ENCODE assay signal across 18 cellular contexts in the genomic region with DNA sequence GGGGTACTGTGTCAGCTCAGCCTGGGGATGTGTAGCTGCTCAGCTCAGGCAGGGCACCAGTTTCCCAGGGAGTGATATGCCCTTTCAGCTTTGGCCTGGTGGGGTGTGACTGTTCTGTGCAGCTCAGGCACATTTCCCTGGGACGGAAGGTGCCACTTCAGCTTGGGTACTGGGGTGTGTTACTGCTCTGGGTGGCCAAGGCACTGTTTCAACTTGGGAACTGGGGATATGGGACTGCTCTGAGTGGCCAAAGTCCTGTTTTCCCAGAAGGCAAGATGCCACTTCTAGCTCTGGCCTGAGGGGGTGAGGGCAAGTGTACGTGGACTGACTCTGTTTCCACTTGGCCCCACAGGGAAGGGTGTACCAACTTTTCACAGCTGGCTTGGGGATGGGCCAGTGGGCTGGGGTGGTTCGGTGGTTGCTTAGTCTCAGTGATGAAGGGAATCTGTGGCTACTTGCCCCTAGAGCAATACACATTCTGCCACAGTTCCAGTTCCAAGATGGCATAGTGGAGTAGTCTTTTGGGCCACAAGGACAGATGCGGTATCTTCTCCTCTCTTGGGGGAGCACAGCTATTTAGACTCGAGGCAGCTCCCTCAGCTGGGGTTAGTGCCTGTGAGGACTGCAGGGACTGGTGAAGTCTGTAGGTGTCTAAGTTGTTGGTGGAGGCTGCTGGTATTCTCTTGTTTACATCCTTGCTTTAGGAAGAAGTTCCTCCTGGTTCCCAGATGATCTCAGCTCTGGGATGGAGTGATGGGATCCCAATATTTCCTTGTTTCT. TPM values are rescaled to one million over a fixed set of nuclear protein-coding genes. Genes with fewer than 3 reads are reported as not detected.
A peak's percentile ranks its signal among the peaks of the same experiment; 100 is the strongest.
DNase-seq lines count a peak whose midpoint lies in the region; ATAC-seq, FAIRE-seq and TF ChIP-seq lines count a peak whose summit lies in the region.
"Had no signal": no experiment of that assay in that cellular context is flagged by ENCODE, and none has a peak within 500 bp of the region (broad histone marks: within the 10 kb centered on the region; RNA-seq: fewer than 3 reads in every experiment).

No MANE protein-coding gene starts in this region.

- 72 to 97% (median 93%) methylated on average over 5 of the region's 5 CpGs for WGBS in small intestine, 3 donors

- H3K27ac Mint-ChIP-seq in GM23338: 0 out of 2 replicates have a peak overlapping the region, but pooled peaks have one; percentile 42
- peak overlapping the region; percentile 35; the same call in 1 of the 2 replicates for H3K27ac Mint-ChIP-seq in WTC11
- H3K27ac Mint-ChIP-seq in stimulated activated effector memory CD8-positive, alpha-beta T cell treated with anti-CD3 and anti-CD28 coated beads, Interleukin-12 subunit alpha, Interleukin-12 subunit beta, amount 100 ng/mL, for 72 hours: peak overlapping the region; percentile 49
- H3K27ac Mint-ChIP-seq: IgD-negative memory B cell had no signal

- no peak for TF ChIP-seq CTCF in GM23338 (conservative IDR thresholded peaks at IDR 0.05; ENCODE audit: low read depth in 2 of 2)
- TF ChIP-seq CTCF in WTC11 (IDR thresholded peaks at IDR 0.05): no peak
- TF ChIP-seq CTCF in foreskin keratinocyte (conservative IDR thresholded peaks at IDR 0.05): no peak

- no peaks in the 10 kb centered on the region for H3K9me3 ChIP-seq in small intestine (ENCODE audit: control insufficient read depth, low read depth)
- H3K9me3 ChIP-seq: thyroid gland had no signal

- H3K4me1 ChIP-seq in GM23338 (ENCODE audit: insufficient read depth) (no peaks in the 10 kb centered on the region), foreskin keratinocyte (peaks cover 4% of the 10 kb centered on the region), small intestine (ENCODE audit: control insufficient read depth in 2 of 2, insufficient read depth in 1 of 2, low read depth in 1 of 2, low read length in 1 of 2) (no peaks in the 10 kb centered on the region)
- H3K4me1 ChIP-seq: Caco-2 had no signal

- H3K4me3 ChIP-seq in GM23338 (no peak overlapping the region), small intestine (ENCODE audit: low read depth in 1 of 2, low read length in 2 of 2) (no peak overlapping the region)
- H3K4me3 ChIP-seq: gastroesophageal sphincter, thyroid gland had no signal

- H3K9me3 Mint-ChIP-seq in GM23338 (peaks cover 9% of the 10 kb centered on the region; the same call in 2 of the 3 replicates), WTC11 (peaks cover 23% of the 10 kb centered on the region)
- H3K9me3 Mint-ChIP-seq in stimulated activated effector memory CD8-positive, alpha-beta T cell treated with anti-CD3 and anti-CD28 coated beads, Interleukin-12 subunit alpha, Interleukin-12 subunit beta, amount 100 ng/mL, for 72 hours: peaks cover 14% of the 10 kb centered on the region

- H2AFZ ChIP-seq in GM23338: no peak overlapping the region

- H3K27me3 ChIP-seq in GM23338 (ENCODE audit: insufficient read depth) (no peaks in the 10 kb centered on the region), foreskin keratinocyte (no peaks in the 10 kb centered on the region), small intestine (ENCODE audit: control insufficient read depth in 2 of 2, insufficient read depth in 2 of 2, low read length in 2 of 2) (no peaks in the 10 kb centered on the region)
- H3K27me3 ChIP-seq: gastroesophageal sphincter, thyroid gland had no signal

- H3K27ac ChIP-seq in GM23338 (ENCODE audit: low read depth) (no peak overlapping the region), foreskin keratinocyte (no peak overlapping the region), small intestine (ENCODE audit: low read depth in 1 of 2, low read length in 1 of 2) (no peak overlapping the region)
- H3K27ac ChIP-seq: gastroesophageal sphincter, thyroid gland had no signal

- H3K79me2 ChIP-seq in GM23338 (replicated peaks; ENCODE audit: insufficient read depth): peaks cover 99% of the 10 kb centered on the region

- peaks cover 4% of the 10 kb centered on the region for H3K27me3 Mint-ChIP-seq in GM23338 (ENCODE audit: insufficient read depth, low read depth, poor library complexity)
- H3K27me3 Mint-ChIP-seq in WTC11 (ENCODE audit: low read depth): no peaks in the 10 kb centered on the region
- H3K27me3 Mint-ChIP-seq: IgD-negative memory B cell had no signal

- POLR2A ChIA-PET in WTC11 (lab: Charles Lee): interaction anchor here (0.6 kb wide), 1 partner anchor 859 kb away, joined by 5 read pairs; no protein-coding TSS in a partner anchor

- H4K20me1 ChIP-seq in GM23338 (replicated peaks; ENCODE audit: insufficient read depth): peaks cover 9% of the 10 kb centered on the region

- H3K4me1 Mint-ChIP-seq in GM23338: no peaks in the 10 kb centered on the region
- H3K4me1 Mint-ChIP-seq in WTC11: no peaks in the 10 kb centered on the region
- peaks cover 60% of the 10 kb centered on the region for H3K4me1 Mint-ChIP-seq in stimulated activated effector memory CD8-positive, alpha-beta T cell treated with anti-CD3 and anti-CD28 coated beads, Interleukin-12 subunit alpha, Interleukin-12 subunit beta, amount 100 ng/mL, for 72 hours

- no peak for FAIRE-seq in small intestine (lab: Jason Lieb, UNC)
- FAIRE-seq: bronchial epithelial cell, G401.6, TTC549 had no signal

- no peaks in the 10 kb centered on the region; the same call in 1 of the 2 replicates for H3K9me2 ChIP-seq in GM23338 (ENCODE audit: insufficient read depth)

- no peak overlapping the region for H3K4me2 ChIP-seq in GM23338

- H3K4me3 Mint-ChIP-seq in GM23338: no peak overlapping the region
- no peak overlapping the region for H3K4me3 Mint-ChIP-seq in WTC11
- no peak overlapping the region for H3K4me3 Mint-ChIP-seq in stimulated activated effector memory CD8-positive, alpha-beta T cell treated with anti-CD3 and anti-CD28 coated beads, Interleukin-12 subunit alpha, Interleukin-12 subunit beta, amount 100 ng/mL, for 72 hours

- ATAC-seq in GM23338 (peak; percentile 23; the same call in 2 of the 3 replicates), WTC11 (peak; percentile 20; the same call in 1 of the 2 replicates), left lobe of liver (peak; percentile 77), HG02623 (IDR thresholded peaks at IDR 0.05; ENCODE audit: unreplicated experiment) (no peak), foreskin keratinocyte (no peak)
- ATAC-seq in stimulated activated effector memory CD8-positive, alpha-beta T cell treated with anti-CD3 and anti-CD28 coated beads, Interleukin-12 subunit alpha, Interleukin-12 subunit beta, amount 100 ng/mL, for 72 hours: no peak
- ATAC-seq: gastroesophageal sphincter had no signal

- CTCF ChIA-PET in WTC11 (lab: Charles Lee): interaction anchor here (0.7 to 2.9 kb wide), 2 partner anchors 16 to 20 kb away, joined by 3 to 12 read pairs; no protein-coding TSS in a partner anchor

- no peaks in the 10 kb centered on the region for H3K36me3 ChIP-seq in GM23338 (ENCODE audit: insufficient read depth)
- H3K36me3 ChIP-seq in small intestine (ENCODE audit: control insufficient read depth in 2 of 2, insufficient read depth in 2 of 2, low read length in 2 of 2): no peaks in the 10 kb centered on the region
- H3K36me3 ChIP-seq: thyroid gland had no signal

- DNase-seq in GM23338 (ENCODE audit: low spot score) (no peak), WTC11 (ENCODE audit: low spot score) (no peak), left lobe of liver (ENCODE audit: low spot score) (no peak), foreskin keratinocyte (no peak), small intestine (no peak)
- no peak for DNase-seq in stimulated activated effector memory CD8-positive, alpha-beta T cell treated with anti-CD3 and anti-CD28 coated beads, Interleukin-12 subunit alpha, Interleukin-12 subunit beta, amount 100 ng/mL, for 72 hours (ENCODE audit: low spot score in 2 of 2)
- DNase-seq: activated gamma-delta T cell treated with Interleukin-2 at 50 U/mL for 16 hours; Caco-2; effector memory CD4-positive, alpha-beta T cell; NCI-H1105; posterior cingulate gyrus; thyroid gland had no signal

- H3F3A ChIP-seq in GM23338 (replicated peaks; ENCODE audit: low read depth): no peaks in the 10 kb centered on the region

- H3K36me3 Mint-ChIP-seq in GM23338 (ENCODE audit: low read depth) (peaks cover 12% of the 10 kb centered on the region; the same call in 2 of the 3 replicates), WTC11 (peaks cover 26% of the 10 kb centered on the region)
- peaks cover 9% of the 10 kb centered on the region for H3K36me3 Mint-ChIP-seq in stimulated activated effector memory CD8-positive, alpha-beta T cell treated with anti-CD3 and anti-CD28 coated beads, Interleukin-12 subunit alpha, Interleukin-12 subunit beta, amount 100 ng/mL, for 72 hours

TF ChIP-seq in WTC11, 78 proteins besides CTCF, POLR2A, EP300 and RAD21 (continues in another document):
- TF ChIP-seq JUN (CRISPR knock-in tag; IDR thresholded peaks at IDR 0.05) (no peak), NR3C1 (CRISPR knock-in tag; conservative IDR thresholded peaks at IDR 0.05; ENCODE audit: low read depth) (no peak), FOXK1 (CRISPR knock-in tag; IDR thresholded peaks at IDR 0.05) (no peak)
- TF ChIP-seq, protein P1, sequence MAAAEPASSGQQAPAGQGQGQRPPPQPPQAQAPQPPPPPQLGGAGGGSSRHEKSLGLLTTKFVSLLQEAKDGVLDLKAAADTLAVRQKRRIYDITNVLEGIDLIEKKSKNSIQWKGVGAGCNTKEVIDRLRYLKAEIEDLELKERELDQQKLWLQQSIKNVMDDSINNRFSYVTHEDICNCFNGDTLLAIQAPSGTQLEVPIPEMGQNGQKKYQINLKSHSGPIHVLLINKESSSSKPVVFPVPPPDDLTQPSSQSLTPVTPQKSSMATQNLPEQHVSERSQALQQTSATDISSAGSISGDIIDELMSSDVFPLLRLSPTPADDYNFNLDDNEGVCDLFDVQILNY (CRISPR knock-in tag; IDR thresholded peaks at IDR 0.05): no peak

RNA-seq across cellular contexts. Expression of gene TBC1D15, which starts 26.4 kb away (rescaled TPM):
- total RNA-seq in GM23338 (2014; rRNA removed; shearing (Covaris generic)): 34.1 and 35.9 TPM in 2 replicates
- polyA plus RNA-seq in GM23338 (2016; fragmentation: Nextera tagmentation; extraction: Ambion mirVana) (19.9 and 27.0 TPM in 2 replicates), foreskin keratinocyte (6.5 and 8.0 TPM in 2 replicates), small intestine (10 to 100 TPM; 20.8 to 24.8 (median 24.6) TPM)
- total RNA-seq in WTC11 (2021) (34.8 to 37.8 TPM (median 36.8 TPM) in 3 replicates), left lobe of liver (15.8 TPM), foreskin keratinocyte (15.7 and 17.1 TPM in 2 replicates)

Comparison
In these comparisons a context has a peak if more than half of its experiments do, and no peak if none do; other contexts are left out.
1. ATAC-seq: peak in GM23338 (single experiment), WTC11 (single experiment) and left lobe of liver (single experiment); none in stimulated activated effector memory CD8-positive, alpha-beta T cell treated with anti-CD3 and anti-CD28 coated beads, Interleukin-12 subunit alpha, Interleukin-12 subunit beta, amount 100 ng/mL, for 72 hours (single experiment), HG02623 (single experiment) and foreskin keratinocyte (single experiment).
2. Peak in every context shown above with its lines, with median percentiles within 50 percentile points of each other: H3K27ac Mint-ChIP-seq.